Comparison of ENCODE assay signal across 20 cellular contexts in genomic region chr17:21399476-21400203, GRCh38. TPM values are rescaled to one million over a fixed set of nuclear protein-coding genes. Genes with fewer than 3 reads are reported as not detected.
"Had no signal": no experiment of that assay in that cellular context is flagged by ENCODE, and none has a peak within 500 bp of the region (broad histone marks: within the 10 kb centered on the region; RNA-seq: fewer than 3 reads in every experiment).

No MANE protein-coding gene starts in this region.

- ATAC-seq: activated CD8-positive, alpha-beta T cell treated with anti-CD3 and anti-CD28 coated beads, Interleukin-2, amount 10 ng/mL, durations not matched to agents 7 days and 5 days; activated naive CD4-positive, alpha-beta T cell treated with anti-CD3 and anti-CD28 coated beads, Interleukin-2, amount 50 U/mL, for 72 hours; activated naive CD8-positive, alpha-beta T cell treated with anti-CD3 and anti-CD28 coated beads, Interleukin-2, amount 50 U/mL, for 24 hours; activated T-cell treated with anti-CD3 and anti-CD28 coated beads, Interleukin-2, amount 50 U/mL, for 4 hours; PC-3; WTC11 had no signal

- DNase-seq: activated CD4-positive, alpha-beta T cell treated with anti-CD3 and anti-CD28 coated beads for 48 hours; activated CD4-positive, alpha-beta T cell treated with anti-CD3 and anti-CD28 coated beads, Interleukin-2, amount 50 U/mL, for 4 hours; activated CD4-positive, CD25-positive, alpha-beta regulatory T cell treated with anti-CD3 and anti-CD28 coated beads, Interleukin-2, amount 50 U/mL, for 72 hours; activated CD8-positive, alpha-beta T cell treated with anti-CD3 and anti-CD28 coated beads, Interleukin-2, amount 10 ng/mL, durations not matched to agents 7 days and 5 days; activated effector memory CD4-positive, alpha-beta T cell treated with anti-CD3 and anti-CD28 coated beads, Interleukin-2, amount 50 U/mL, for 16 hours; activated naive CD4-positive, alpha-beta T cell treated with Interleukin-2 at 50 U/mL for 16 hours; activated naive CD8-positive, alpha-beta T cell treated with anti-CD3 and anti-CD28 coated beads, Interleukin-2, amount 50 U/mL, for 24 hours; activated T-cell treated with anti-CD3 and anti-CD28 coated beads, Interleukin-2, amount 50 U/mL, for 4 hours; amniotic stem cell; KG1; NCI-H1048; NCI-H146; NCI-H187 treated with DMSO at 0.1 percent for 48 hours; NCI-H2081 treated with DMSO at 0.1 percent for 48 hours; NCI-H446; NCI-H524; PC-3; SHP77 treated with DMSO at 0.1 percent for 48 hours had no signal

RNA-seq across cellular contexts. Expression of gene KCNJ12, which starts 23.5 kb away (rescaled TPM):
- total RNA-seq: activated CD8-positive, alpha-beta T cell treated with anti-CD3 and anti-CD28 coated beads, Interleukin-2, amount 10 ng/mL, durations not matched to agents 7 days and 5 days; activated naive CD4-positive, alpha-beta T cell treated with anti-CD3 and anti-CD28 coated beads, Interleukin-2, amount 50 U/mL, for 72 hours had no signal
